Comparison of ENCODE assay signal across 8 cellular contexts in genomic region chr9:135797507-135798302, GRCh38.
DNase-seq lines count a peak whose midpoint lies in the region; ATAC-seq and TF ChIP-seq lines count a peak whose summit lies in the region.

No MANE protein-coding gene starts in this region.

- peak; percentile 44 to 69 (median 60) for TF ChIP-seq CTCF in adrenal gland (IDR thresholded peaks at IDR 0.05)

- 34 to 37% (median 35%) methylated on average over 17 to 24 of the region's 24 CpGs for WGBS in adrenal gland, 4 donors

- TF ChIP-seq POLR2A in adrenal gland (IDR thresholded peaks at IDR 0.05), result no peak

- no peaks in the 10 kb centered on the region for H3K4me1 ChIP-seq in adrenal gland (replicated peaks in 1 of 2)

- H3K4me3 ChIP-seq in adrenal gland, result no peak overlapping the region

- no peaks in the 10 kb centered on the region for H3K36me3 ChIP-seq in adrenal gland (replicated peaks in 1 of 2)

- ATAC-seq in Right ventricle myocardium inferior, result peak; percentile 89
- ATAC-seq in HG02678 (IDR thresholded peaks at IDR 0.05; ENCODE audit: unreplicated experiment), result no peak

- no peak overlapping the region for H3K27ac ChIP-seq in adrenal gland

- intact Hi-C loops in Right ventricle myocardium inferior (cut with DNase I), result loop anchor here (2.0 kb wide), 1 partner anchor 325 kb away; no protein-coding TSS in a partner anchor
- intact Hi-C loops in cardiac septum (cut with DNase I), result no loop called here
- intact Hi-C loops in adrenal gland (cut with DNase I), result loop anchor here in 1 of 2 donors (10.0 kb wide), 1 partner anchor 327 kb away; no protein-coding TSS in a partner anchor

- DNase-seq in Right ventricle myocardium inferior (ENCODE audit: missing footprints) (no peak), cardiac septum (ENCODE audit: low spot score) (no peak), NCI-H510A treated with DMSO at 0.1 percent for 48 hours (lab: John Stamatoyannopoulos, UW) (peak; percentile 41), adrenal gland (peak; percentile 40 to 71 (median 59)), hepatic stellate cell (ENCODE audit: low spot score) (peak; percentile 89), occipital lobe (lab: John Stamatoyannopoulos, UW) (no peak)
- peak; percentile 25 for DNase-seq in stimulated activated CD4-positive, alpha-beta T cell treated with anti-CD3 and anti-CD28 coated beads, Interleukin-4, amount 100 ng/mL, for 24 hours

- H3K9me3 ChIP-seq in adrenal gland (replicated peaks in 1 of 3), result no peaks in the 10 kb centered on the region

- H3K27me3 ChIP-seq in adrenal gland, result no peaks in the 10 kb centered on the region

Comparison
In these comparisons a context has a peak if more than half of its experiments do, and no peak if none do; other contexts are left out.
1. DNase-seq: peak in NCI-H510A treated with DMSO at 0.1 percent for 48 hours (single experiment), adrenal gland (7 of 7), hepatic stellate cell (single experiment) and stimulated activated CD4-positive, alpha-beta T cell treated with anti-CD3 and anti-CD28 coated beads, Interleukin-4, amount 100 ng/mL, for 24 hours (single experiment); none in Right ventricle myocardium inferior (single experiment), cardiac septum (single experiment) and occipital lobe (single experiment).